8 cellular contexts compared by ENCODE assay signal in the genomic region with DNA sequence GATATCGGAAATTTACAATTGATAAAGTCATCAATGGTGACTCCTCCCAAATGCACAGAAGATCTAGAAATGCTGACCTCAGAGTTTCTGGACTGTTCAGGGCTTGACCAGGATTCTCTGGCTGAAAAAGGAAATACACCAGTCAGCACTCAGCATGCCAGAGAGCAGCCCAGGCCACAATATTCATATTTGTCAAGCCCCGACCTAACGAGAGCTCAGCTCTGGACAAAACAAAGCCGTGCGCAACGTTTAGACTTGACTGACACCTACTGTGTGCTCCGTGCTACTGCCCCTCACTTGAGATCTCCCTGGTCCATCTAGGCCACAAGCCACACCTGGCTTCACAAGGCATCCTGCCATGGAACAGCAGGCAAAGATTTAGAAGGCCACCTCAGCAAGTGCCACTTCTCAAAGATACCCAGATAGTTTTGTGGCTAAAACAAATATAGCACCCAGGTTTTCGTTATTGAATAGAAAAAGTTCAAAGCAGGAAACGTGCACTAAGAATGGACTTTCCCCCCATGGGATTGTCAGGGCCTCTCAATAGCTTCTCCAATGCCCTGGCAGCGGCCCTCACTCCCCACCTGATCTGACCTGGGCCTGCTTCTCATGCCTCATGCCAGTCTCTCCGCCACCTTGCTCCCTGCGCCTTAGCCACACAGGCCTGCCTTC.
DNase-seq lines count a peak whose midpoint lies in the region; ATAC-seq and TF ChIP-seq lines count a peak whose summit lies in the region.

No MANE protein-coding gene starts in this region.

- no peaks in the 10 kb centered on the region for H3K9me3 ChIP-seq in neutrophil

- H3K27ac ChIP-seq in neutrophil, result peak overlapping the region; percentile 95

- no peaks in the 10 kb centered on the region for H3K36me3 ChIP-seq in neutrophil

- peak; percentile 64 for ATAC-seq in GM21515 (IDR thresholded peaks at IDR 0.05; ENCODE audit: unreplicated experiment)

- TF ChIP-seq CTCF in GM12873 (IDR thresholded peaks at IDR 0.05; ENCODE audit: insufficient read depth, low read depth, low read length, missing control alignments), result peak; percentile 71
- peak; percentile 61 for TF ChIP-seq CTCF in neutrophil (IDR thresholded peaks at IDR 0.05)

- H3K4me1 ChIP-seq in neutrophil (ENCODE audit: control insufficient read depth in 1 of 2, insufficient read depth in 1 of 2, low read depth in 1 of 2, low read length in 1 of 2), result peaks cover 99 to 100% of the 10 kb centered on the region in 2 experiments

- DNase-seq in NCI-H146 treated with DMSO at 0.1 percent for 48 hours (lab: John Stamatoyannopoulos, UW; ENCODE audit: unreplicated experiment), result peak; percentile 65
- DNase-seq in dermis microvascular lymphatic vessel endothelial cell (ENCODE audit: low read depth in 2 of 2), result peak; percentile 78 to 83
- no peak for DNase-seq in NCI-H524 treated with DMSO at 0.1 percent for 48 hours (lab: John Stamatoyannopoulos, UW)
- no peak for DNase-seq in posterior cingulate gyrus
- DNase-seq in DMS79 (lab: John Stamatoyannopoulos, UW), result no peak

- H3K27me3 ChIP-seq in neutrophil, result no peaks in the 10 kb centered on the region

- intact Hi-C loops in posterior cingulate gyrus (cut with DNase I), result no loop called here

- peak overlapping the region; percentile 46 to 53 for H3K4me3 ChIP-seq in neutrophil (ENCODE audit: low read depth in 1 of 2, low read length in 1 of 2)

Comparison
In these comparisons a context has a peak if more than half of its experiments do, and no peak if none do; other contexts are left out.
1. DNase-seq: peak in NCI-H146 treated with DMSO at 0.1 percent for 48 hours (single experiment) and dermis microvascular lymphatic vessel endothelial cell (2 of 2); none in NCI-H524 treated with DMSO at 0.1 percent for 48 hours (single experiment), posterior cingulate gyrus (0 of 10) and DMS79 (single experiment).